Comparison of ENCODE assay signal across 23 cellular contexts in genomic region chr11:60161766-60162165, GRCh38. TPM values are rescaled to one million over a fixed set of nuclear protein-coding genes. Genes with fewer than 3 reads are reported as not detected.
DNase-seq lines count a peak whose midpoint lies in the region; FAIRE-seq and TF ChIP-seq lines count a peak whose summit lies in the region.
"Had no signal": no experiment of that assay in that cellular context is flagged by ENCODE, and none has a peak within 500 bp of the region (broad histone marks: within the 10 kb centered on the region; RNA-seq: fewer than 3 reads in every experiment).

No MANE protein-coding gene starts in this region.

- H3K4me1 ChIP-seq in mammary epithelial cell (ENCODE audit: insufficient read depth, low read length) = peaks cover 9% of the 10 kb centered on the region
- H3K4me1 ChIP-seq in endothelial cell of umbilical vein (ENCODE audit: control insufficient read depth, extremely low read depth, insufficient read depth, low read length) = peaks cover 47% of the 10 kb centered on the region
- H3K4me1 ChIP-seq: A549, BE2C, Caco-2 had no signal

- TF ChIP-seq POLR2A in endothelial cell of umbilical vein (IDR thresholded peaks at IDR 0.05; ENCODE audit: low read depth, low read length) = peak; percentile 47

- WGBS in mammary epithelial cell (ENCODE audit: low coverage, missing lambda C conversion rate) = 46% methylated on average over 4 of the region's 4 CpGs

- H3K4me2 ChIP-seq in mammary epithelial cell (ENCODE audit: insufficient read depth, low read depth, low read length) (no peak overlapping the region), endothelial cell of umbilical vein (ENCODE audit: insufficient read depth, low read length) (peak overlapping the region; percentile 70)
- H3K4me2 ChIP-seq: A549 had no signal

- no peaks in the 10 kb centered on the region for H3K9me3 ChIP-seq in mammary epithelial cell (replicated peaks; ENCODE audit: insufficient read depth, low read length)
- H3K9me3 ChIP-seq in endothelial cell of umbilical vein (replicated peaks; ENCODE audit: control insufficient read depth, insufficient read depth, low read length) = no peaks in the 10 kb centered on the region
- H3K9me3 ChIP-seq: A549, BE2C, Caco-2 had no signal

- dilution Hi-C loops in mammary epithelial cell (cut with HindIII; ENCODE audit: low sequenced_read_pairs) = no loop called here
- dilution Hi-C loops in endothelial cell of umbilical vein (cut with MboI; ENCODE audit: extremely low pct_ligation_motif_present, low sequenced_read_pairs) = no loop called here

- H2AFZ ChIP-seq in mammary epithelial cell (ENCODE audit: low read depth, low read length) (no peak overlapping the region), endothelial cell of umbilical vein (ENCODE audit: low read depth, low read length) (peak overlapping the region; percentile 41)

- no peak overlapping the region for H3K27ac Mint-ChIP-seq in MCF 10A (ENCODE audit: low read depth, unreplicated experiment)
- H3K27ac Mint-ChIP-seq: CD4-positive, CD25-positive, alpha-beta regulatory T cell; CD8-positive, alpha-beta T cell; H9 had no signal

- no peak for TF ChIP-seq CTCF in mammary epithelial cell (conservative IDR thresholded peaks at IDR 0.05 in 1 of 2, IDR thresholded peaks at IDR 0.05 in 1 of 2; ENCODE audit: extremely low read depth in 1 of 2, insufficient read depth in 1 of 2, low read depth in 1 of 2, low read length in 2 of 2)
- TF ChIP-seq CTCF in MCF 10A (IDR thresholded peaks at IDR 0.05; ENCODE audit: unreplicated experiment) = no peak
- no peak for TF ChIP-seq CTCF in bronchial epithelial cell (IDR thresholded peaks at IDR 0.05; ENCODE audit: insufficient read depth, low read length, severe bottlenecking)
- no peak for TF ChIP-seq CTCF in endothelial cell of umbilical vein (IDR thresholded peaks at IDR 0.05; ENCODE audit: extremely low read depth in 1 of 2, insufficient read depth in 1 of 2, low read depth in 1 of 2, low read length in 2 of 2)

- no peak for FAIRE-seq in bronchial epithelial cell (lab: Jason Lieb, UNC)
- peak; percentile 37 for FAIRE-seq in endothelial cell of umbilical vein (lab: Jason Lieb, UNC)
- FAIRE-seq: A549, GM12878 had no signal

- H3K4me3 ChIP-seq in mammary epithelial cell (replicated peaks in 1 of 3; ENCODE audit: insufficient read depth in 1 of 3, low read depth in 2 of 3, low read length in 3 of 3) (no peak overlapping the region), bronchial epithelial cell (ENCODE audit: low read depth, low read length) (no peak overlapping the region), endothelial cell of umbilical vein (replicated peaks in 1 of 3; ENCODE audit: insufficient read depth in 1 of 3, low read depth in 1 of 3, low read length in 3 of 3) (no peak overlapping the region)
- H3K4me3 ChIP-seq: A549, GM12878 had no signal

- H3K27me3 ChIP-seq in mammary epithelial cell (ENCODE audit: insufficient read depth, low read length) (no peaks in the 10 kb centered on the region), bronchial epithelial cell (ENCODE audit: control insufficient read depth, insufficient read depth, low read length) (no peaks in the 10 kb centered on the region), endothelial cell of umbilical vein (ENCODE audit: control insufficient read depth in 2 of 2, insufficient read depth in 2 of 2, low read length in 2 of 2) (no peaks in the 10 kb centered on the region)
- H3K27me3 ChIP-seq: BE2C had no signal

- no peaks in the 10 kb centered on the region for H3K4me1 Mint-ChIP-seq in MCF 10A (ENCODE audit: insufficient read depth, unreplicated experiment)
- H3K4me1 Mint-ChIP-seq: CD4-positive, CD25-positive, alpha-beta regulatory T cell; H9 had no signal

- POLR2A ChIA-PET in MCF 10A (lab: Yijun Ruan, JAX) = no interaction called here
- POLR2A ChIA-PET in endothelial cell of umbilical vein (lab: Charles Lee) = interaction anchor here (3.3 kb wide), 1 partner anchor 8 kb away, joined by 17 read pairs; no protein-coding TSS in a partner anchor

- no peaks in the 10 kb centered on the region for H3K36me3 Mint-ChIP-seq in MCF 10A (ENCODE audit: insufficient read depth, unreplicated experiment)
- H3K36me3 Mint-ChIP-seq: CD4-positive, CD25-positive, alpha-beta regulatory T cell; CD8-positive, alpha-beta T cell had no signal

- no peak overlapping the region for H3K27ac ChIP-seq in mammary epithelial cell (ENCODE audit: insufficient read depth, low read depth, low read length)
- H3K27ac ChIP-seq in endothelial cell of umbilical vein (ENCODE audit: insufficient read depth, low read depth, low read length) = peak overlapping the region; percentile 96
- H3K27ac ChIP-seq: 22Rv1, A549, C4-2B had no signal

- in situ Hi-C loops in mammary epithelial cell (cut with MboI; ENCODE audit: low sequenced_read_pairs in 2 of 2) = no loop called here

- no peaks in the 10 kb centered on the region for H3K9me1 ChIP-seq in endothelial cell of umbilical vein (replicated peaks; ENCODE audit: control insufficient read depth, extremely low read depth, insufficient read depth, low read length)

- H3K79me2 ChIP-seq in mammary epithelial cell (ENCODE audit: insufficient read depth, low read length) (no peaks in the 10 kb centered on the region), endothelial cell of umbilical vein (ENCODE audit: control insufficient read depth, insufficient read depth, low read length) (no peaks in the 10 kb centered on the region)

- H3K36me3 ChIP-seq in mammary epithelial cell (ENCODE audit: insufficient read depth, low read length) (no peaks in the 10 kb centered on the region), bronchial epithelial cell (ENCODE audit: control insufficient read depth, insufficient read depth, low read length) (no peaks in the 10 kb centered on the region), endothelial cell of umbilical vein (ENCODE audit: control insufficient read depth in 2 of 2, extremely low read depth in 1 of 2, insufficient read depth in 2 of 2, low read length in 2 of 2) (no peaks in the 10 kb centered on the region)
- H3K36me3 ChIP-seq: BE2C had no signal

- intact Hi-C loops in mammary epithelial cell (cut with micrococcal nuclease) (loop anchor here (5.0 kb wide), 1 partner anchor 34 kb away; no protein-coding TSS in a partner anchor), MCF 10A (cut with micrococcal nuclease) (loop anchor here (10.0 kb wide), 1 partner anchor 407 kb away; the partner anchor contains the start of gene STX3), endothelial cell of umbilical vein (cut with micrococcal nuclease) (loop anchor here (1.0 to 2.0 kb wide), 3 partner anchors 8 to 261 kb away; no protein-coding TSS in a partner anchor)

- H4K20me1 ChIP-seq in mammary epithelial cell (ENCODE audit: insufficient read depth, low read length) (no peaks in the 10 kb centered on the region), endothelial cell of umbilical vein (replicated peaks; ENCODE audit: control insufficient read depth, extremely low read depth, insufficient read depth, low read length) (no peaks in the 10 kb centered on the region)

- no peaks in the 10 kb centered on the region for H3K27me3 Mint-ChIP-seq in MCF 10A (ENCODE audit: insufficient read depth, unreplicated experiment)
- H3K27me3 Mint-ChIP-seq: CD4-positive, CD25-positive, alpha-beta regulatory T cell had no signal

- CTCF ChIA-PET in mammary epithelial cell (lab: Charles Lee; ENCODE audit: low non-redundant PET) = no interaction called here
- CTCF ChIA-PET in MCF 10A (lab: Yijun Ruan, JAX) = interaction anchor here (0.9 kb wide), 1 partner anchor 12 kb away, joined by 3 read pairs; no protein-coding TSS in a partner anchor
- CTCF ChIA-PET in endothelial cell of umbilical vein (lab: Charles Lee) = interaction anchor here (1.2 to 4.0 kb wide), 5 partner anchors 8 to 243 kb away, joined by 3 to 37 read pairs (median 8); partner anchors contain the start of gene MS4A6A

- BruUV-seq in mammary epithelial cell (replicated peaks; lab: Mats Ljungman, UMichigan) (no TSS peak), MCF 10A (replicated peaks; lab: Mats Ljungman, UMichigan) (no TSS peak), endothelial cell of umbilical vein (replicated peaks; lab: Mats Ljungman, UMichigan) (no TSS peak)

- H3K9me3 Mint-ChIP-seq in MCF 10A (ENCODE audit: unreplicated experiment) = no peaks in the 10 kb centered on the region
- H3K9me3 Mint-ChIP-seq: CD8-positive, alpha-beta T cell had no signal

- H3K9ac ChIP-seq in mammary epithelial cell (ENCODE audit: insufficient read depth, low read length) (no peak overlapping the region), endothelial cell of umbilical vein (replicated peaks; ENCODE audit: extremely low read depth, insufficient read depth, low read length) (peak overlapping the region; percentile 81)

- H3K4me3 Mint-ChIP-seq in MCF 10A (ENCODE audit: unreplicated experiment) = no peak overlapping the region
- H3K4me3 Mint-ChIP-seq: CD4-positive, CD25-positive, alpha-beta regulatory T cell; CD8-positive, alpha-beta T cell; H9 had no signal

- DNase-seq in mammary epithelial cell = peak; percentile 10
- DNase-seq in MCF 10A (ENCODE audit: unreplicated experiment) = no peak
- peak; percentile 13 for DNase-seq in bronchial epithelial cell (ENCODE audit: low read depth)
- DNase-seq in endothelial cell of umbilical vein (ENCODE audit: low read depth, low spot score) = peak; percentile 64
- no peak for DNase-seq in A172 (ENCODE audit: low spot score)
- no peak for DNase-seq in amygdala (lab: John Stamatoyannopoulos, UW)
- no peak for DNase-seq in amniotic stem cell (lab: John Stamatoyannopoulos, UW)
- DNase-seq: ACHN; AML-193; BE2C; Caco-2; CD4-positive, CD25-positive, alpha-beta regulatory T cell; CD8-positive, alpha-beta T cell; DMS153; DMS79; EL; GDM1; H9 had no signal

TF ChIP-seq in endothelial cell of umbilical vein, 7 proteins besides CTCF, POLR2A, EP300 and RAD21:
- no peak for TF ChIP-seq MYC (IDR thresholded peaks at IDR 0.05; ENCODE audit: low read depth, low read length)
- no peak for TF ChIP-seq FOS (IDR thresholded peaks at IDR 0.05; ENCODE audit: borderline replicate concordance, insufficient read depth, low read length)
TF ChIP-seq in endothelial cell of umbilical vein: peak in this region for 0.

RNA-seq across cellular contexts. Expression of gene MS4A6A, which starts 21.1 kb away (rescaled TPM):
- not detected for total RNA-seq in mammary epithelial cell
- not detected for polyA plus RNA-seq in mammary epithelial cell
- not detected for polyA minus RNA-seq in mammary epithelial cell
- total RNA-seq in MCF 10A (2022) = not detected in 2 replicates
- total RNA-seq in bronchial epithelial cell = not detected in 2 replicates
- 2.7 and 2.9 TPM in 2 replicates for total RNA-seq in endothelial cell of umbilical vein
- polyA plus RNA-seq in endothelial cell of umbilical vein = 4.8 and 5.0 TPM in 2 replicates
- polyA plus RNA-seq in endothelial cell of umbilical vein (2011; cell fraction: cytosol; rRNA removed) = 3.4 and 4.2 TPM in 2 replicates
- polyA plus RNA-seq in endothelial cell of umbilical vein (2011; cell fraction: nucleus; rRNA removed) = 7.7 and 8.5 TPM in 2 replicates
- polyA plus RNA-seq in endothelial cell of umbilical vein (2012) = 5.8 and 86.9 TPM in 2 replicates
- polyA minus RNA-seq in endothelial cell of umbilical vein = 4.1 and 6.6 TPM in 2 replicates
- not detected for polyA minus RNA-seq in endothelial cell of umbilical vein (2011; cell fraction: cytosol; rRNA and poly(A)+ RNA removed)
- 2.4 and 7.1 TPM in 2 replicates for polyA minus RNA-seq in endothelial cell of umbilical vein (2011; cell fraction: nucleus; rRNA and poly(A)+ RNA removed)
- not detected in 2 replicates for total RNA-seq in A172 (2014; rRNA removed; shearing (Covaris generic))
- total RNA-seq: Caco-2; CD8-positive, alpha-beta T cell; H4; H9 had no signal
- polyA plus RNA-seq: A549 had no signal

Comparison
In these comparisons a context has a peak if more than half of its experiments do, and no peak if none do; other contexts are left out.
1. DNase-seq: peak in mammary epithelial cell (single experiment), bronchial epithelial cell (single experiment) and endothelial cell of umbilical vein (single experiment); none in MCF 10A (single experiment), A172 (single experiment), amygdala (0 of 56) and amniotic stem cell (single experiment).